In the genomic region with DNA sequence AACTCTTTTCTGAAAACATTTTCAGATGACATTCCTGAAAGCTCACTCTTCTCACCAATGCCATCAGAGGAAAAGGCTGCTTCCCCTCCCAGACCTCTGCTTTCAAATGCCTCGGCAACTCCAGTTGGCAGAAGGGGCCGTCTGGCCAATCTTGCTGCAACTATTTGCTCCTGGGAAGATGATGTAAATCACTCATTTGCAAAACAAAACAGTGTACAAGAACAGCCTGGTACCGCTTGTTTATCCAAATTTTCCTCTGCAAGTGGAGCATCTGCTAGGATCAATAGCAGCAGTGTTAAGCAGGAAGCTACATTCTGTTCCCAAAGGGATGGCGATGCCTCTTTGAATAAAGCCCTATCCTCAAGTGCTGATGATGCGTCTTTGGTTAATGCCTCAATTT, we compare ENCODE assay signal across 17 cellular contexts. TPM values are rescaled to one million over a fixed set of nuclear protein-coding genes. Genes with fewer than 3 reads are reported as not detected.
A peak's percentile ranks its signal among the peaks of the same experiment; 100 is the strongest.
DNase-seq lines count a peak whose midpoint lies in the region; ATAC-seq and TF ChIP-seq lines count a peak whose summit lies in the region.
"Had no signal": no experiment of that assay in that cellular context is flagged by ENCODE, and none has a peak within 500 bp of the region (broad histone marks: within the 10 kb centered on the region; RNA-seq: fewer than 3 reads in every experiment).

No MANE protein-coding gene starts in this region.

- no peaks in the 10 kb centered on the region for H3K27me3 Mint-ChIP-seq in brain
- H3K27me3 Mint-ChIP-seq: IgD-negative memory B cell; progenitor cell of endocrine pancreas; stimulated activated memory B cell treated with anti-CD40 and anti-IgM and Interleukin-4, amounts not matched to agents 10 μg/mL and 1 μg/mL and 100 μg/mL, for 72 hours; type B pancreatic cell had no signal

- peaks cover 30% of the 10 kb centered on the region for H3K4me1 Mint-ChIP-seq in brain
- H3K4me1 Mint-ChIP-seq: stimulated activated memory B cell treated with anti-CD40 and anti-IgM and Interleukin-4, amounts not matched to agents 10 μg/mL and 1 μg/mL and 100 μg/mL, for 72 hours had no signal

- H3K9me3 Mint-ChIP-seq in brain, result no peaks in the 10 kb centered on the region
- H3K9me3 Mint-ChIP-seq: activated T-helper 1 cell treated with anti-CD3 and anti-CD28 coated beads, Interleukin-12 subunit alpha, Interleukin-12 subunit beta, Interleukin-2, Interleukin-4 antibody, amounts not matched to agents 30 ng/mL and 10 ng/mL and 1 ng/mL, durations not matched to agents 14 hours and 24 hours and 36 hours; IgD-negative memory B cell; stimulated activated memory B cell treated with anti-CD40 and anti-IgM and Interleukin-4, amounts not matched to agents 10 μg/mL and 1 μg/mL and 100 μg/mL, for 72 hours; type B pancreatic cell had no signal

- H3K27ac Mint-ChIP-seq in brain, result peak overlapping the region; percentile 59 to 87 (median 83)
- H3K27ac Mint-ChIP-seq: activated T-helper 1 cell treated with anti-CD3 and anti-CD28 coated beads, Interleukin-12 subunit alpha, Interleukin-12 subunit beta, Interleukin-2, Interleukin-4 antibody, amounts not matched to agents 30 ng/mL and 10 ng/mL and 1 ng/mL, durations not matched to agents 14 hours and 24 hours and 36 hours; IgD-negative memory B cell; progenitor cell of endocrine pancreas; stimulated activated memory B cell treated with anti-CD40 and anti-IgM and Interleukin-4, amounts not matched to agents 10 μg/mL and 1 μg/mL and 100 μg/mL, for 72 hours; type B pancreatic cell had no signal

- intact Hi-C loops in sciatic nerve (cut with DNase I), result no loop called here

- peak overlapping the region in 4 of 5 experiments; percentile 67 to 83 (median 70) for H3K4me3 Mint-ChIP-seq in brain
- H3K4me3 Mint-ChIP-seq: activated T-helper 1 cell treated with anti-CD3 and anti-CD28 coated beads, Interleukin-12 subunit alpha, Interleukin-12 subunit beta, Interleukin-2, Interleukin-4 antibody, amounts not matched to agents 30 ng/mL and 10 ng/mL and 1 ng/mL, durations not matched to agents 14 hours and 24 hours and 36 hours; IgD-negative memory B cell; stimulated activated memory B cell treated with anti-CD40 and anti-IgM and Interleukin-4, amounts not matched to agents 10 μg/mL and 1 μg/mL and 100 μg/mL, for 72 hours; type B pancreatic cell had no signal

- DNase-seq in NCI-H1048 (lab: John Stamatoyannopoulos, UW) (peak; percentile 75), hypothalamus (lab: John Stamatoyannopoulos, UW) (peak in 43 of 51 donors; percentile 2 to 90 (median 42)), sciatic nerve (ENCODE audit: low spot score) (no peak), RPMI8226 (no peak), GM10266 (ENCODE audit: extremely low spot score) (no peak), HPDE6-E6E7 (ENCODE audit: extremely low spot score) (no peak)
- DNase-seq: NCI-H2107, spleen, T-helper 1 cell had no signal

- peak; percentile 39 for ATAC-seq in sciatic nerve
- ATAC-seq: esophagus mucosa; left lobe of liver; stimulated activated memory B cell treated with anti-CD40 and anti-IgM and Interleukin-4, amounts not matched to agents 10 μg/mL and 1 μg/mL and 100 μg/mL, for 72 hours had no signal

- no peak for TF ChIP-seq CTCF in brain (conservative IDR thresholded peaks at IDR 0.05)
- no peak for TF ChIP-seq CTCF in GM10266 (IDR thresholded peaks at IDR 0.05; ENCODE audit: control insufficient read depth, insufficient read depth, low read depth, missing control alignments)

- peaks cover 19% of the 10 kb centered on the region for H3K36me3 Mint-ChIP-seq in brain
- H3K36me3 Mint-ChIP-seq: stimulated activated memory B cell treated with anti-CD40 and anti-IgM and Interleukin-4, amounts not matched to agents 10 μg/mL and 1 μg/mL and 100 μg/mL, for 72 hours had no signal

RNA-seq across cellular contexts. Expression of a gene that starts 16.5 kb away (rescaled TPM):
- 29.6 TPM for polyA plus RNA-seq in brain (ENCODE audit: insufficient read depth, low read depth, low replicate concordance)
- total RNA-seq in sciatic nerve, result 2.4 TPM
- polyA plus RNA-seq: IgD-negative memory B cell had no signal

Comparison
In these comparisons a context has a peak if more than half of its experiments do, and no peak if none do; other contexts are left out.
1. DNase-seq: peak in NCI-H1048 (single experiment) and hypothalamus (43 of 51); none in sciatic nerve (single experiment), RPMI8226 (single experiment), GM10266 (single experiment) and HPDE6-E6E7 (single experiment).